ENCODE assay signal across 7 cellular contexts in genomic region chr17:57295526-57296023, GRCh38. TPM values are rescaled to one million over a fixed set of nuclear protein-coding genes. Genes with fewer than 3 reads are reported as not detected.
DNase-seq lines count a peak whose midpoint lies in the region; ATAC-seq and TF ChIP-seq lines count a peak whose summit lies in the region.

No MANE protein-coding gene starts in this region.

- H3K79me2 ChIP-seq in DND-41 (ENCODE audit: insufficient read depth, low read length), result peaks cover 98% of the 10 kb centered on the region

- H3K36me3 Mint-ChIP-seq in activated naive CD8-positive, alpha-beta T cell treated with anti-CD3 and anti-CD28 coated beads, Interleukin-2, amount 10 ng/mL, durations not matched to agents 7 days and 5 days, result peaks cover 43% of the 10 kb centered on the region
- peaks cover 10 to 42% (median 27%) of the 10 kb centered on the region in 3 donors for H3K36me3 Mint-ChIP-seq in naive thymus-derived CD8-positive, alpha-beta T cell

- WGBS in prostate gland, result 23% methylated on average over 5 of the region's 5 CpGs

- H3K9me3 Mint-ChIP-seq in activated naive CD8-positive, alpha-beta T cell treated with anti-CD3 and anti-CD28 coated beads, Interleukin-2, amount 10 ng/mL, durations not matched to agents 7 days and 5 days, result peaks cover 16% of the 10 kb centered on the region
- H3K9me3 Mint-ChIP-seq in naive thymus-derived CD8-positive, alpha-beta T cell, result peaks cover 0 to 2% (median 0%) of the 10 kb centered on the region in 9 donors

- H3K9ac ChIP-seq in DND-41 (ENCODE audit: low read depth, low read length), result no peak overlapping the region

- POLR2A ChIA-PET in activated naive CD8-positive, alpha-beta T cell treated with anti-CD3 and anti-CD28 coated beads, Interleukin-2, amount 10 ng/mL, durations not matched to agents 7 days and 5 days (lab: Charles Lee), result no interaction called here
- POLR2A ChIA-PET in naive thymus-derived CD8-positive, alpha-beta T cell (lab: Charles Lee), result interaction anchor here (0.6 to 1.2 kb wide), 3 partner anchors 10 to 39 kb away, joined by 4 to 8 read pairs (median 5); partner anchors contain the start of gene MSI2

- in situ Hi-C loops in KBM-7 (cut with MboI; ENCODE audit: low pct_unique_long_range_greater_than_20kb, low sequenced_read_pairs), result no loop called here

- peaks cover 48% of the 10 kb centered on the region for H3K4me1 ChIP-seq in DND-41 (ENCODE audit: insufficient read depth, low read length)
- peaks cover 4% of the 10 kb centered on the region for H3K4me1 ChIP-seq in prostate gland (replicated peaks)

- H3K27ac ChIP-seq in DND-41 (ENCODE audit: low read length) (no peak overlapping the region), KOPT-K1 (ENCODE audit: low read depth, low read length, poor library complexity, severe bottlenecking) (peak overlapping the region; percentile 73), prostate gland (peak overlapping the region in 1 of 2 donors; percentile 2)

- H3K27ac Mint-ChIP-seq in activated naive CD8-positive, alpha-beta T cell treated with anti-CD3 and anti-CD28 coated beads, Interleukin-2, amount 10 ng/mL, durations not matched to agents 7 days and 5 days, result no peak overlapping the region
- peak overlapping the region in 9 of 10 donors; percentile 13 to 92 (median 80) for H3K27ac Mint-ChIP-seq in naive thymus-derived CD8-positive, alpha-beta T cell

- H3K4me3 Mint-ChIP-seq in activated naive CD8-positive, alpha-beta T cell treated with anti-CD3 and anti-CD28 coated beads, Interleukin-2, amount 10 ng/mL, durations not matched to agents 7 days and 5 days, result peak overlapping the region; percentile 38
- H3K4me3 Mint-ChIP-seq in naive thymus-derived CD8-positive, alpha-beta T cell, result peak overlapping the region in 8 of 10 donors; percentile 1 to 79 (median 52)

- peaks cover 21% of the 10 kb centered on the region for H3K4me1 Mint-ChIP-seq in activated naive CD8-positive, alpha-beta T cell treated with anti-CD3 and anti-CD28 coated beads, Interleukin-2, amount 10 ng/mL, durations not matched to agents 7 days and 5 days
- peaks cover 31 to 45% (median 39%) of the 10 kb centered on the region in 4 donors for H3K4me1 Mint-ChIP-seq in naive thymus-derived CD8-positive, alpha-beta T cell

- H3K36me3 ChIP-seq in DND-41 (ENCODE audit: insufficient read depth, low read length) (peaks cover 97% of the 10 kb centered on the region), KOPT-K1 (ENCODE audit: insufficient read depth, low read length) (peaks cover 79% of the 10 kb centered on the region), prostate gland (no peaks in the 10 kb centered on the region)

- peaks cover 71% of the 10 kb centered on the region for H4K20me1 ChIP-seq in DND-41 (ENCODE audit: insufficient read depth, low read length)

- peak; percentile 51 for ATAC-seq in DND-41 (ENCODE audit: insufficient read depth, low read depth)
- no peak for ATAC-seq in activated naive CD8-positive, alpha-beta T cell treated with anti-CD3 and anti-CD28 coated beads, Interleukin-2, amount 10 ng/mL, durations not matched to agents 7 days and 5 days (ENCODE audit: low read depth)
- peak; percentile 48 to 66 for ATAC-seq in naive thymus-derived CD8-positive, alpha-beta T cell

- intact Hi-C loops in prostate gland (cut with DNase I), result no loop called here

- H3K4me2 ChIP-seq in DND-41 (ENCODE audit: insufficient read depth, low read length), result no peak overlapping the region

- H2AFZ ChIP-seq in DND-41 (ENCODE audit: low read depth, low read length), result no peak overlapping the region

- H3K4me3 ChIP-seq in DND-41 (ENCODE audit: low read depth in 1 of 2, low read length in 2 of 2) (no peak overlapping the region), prostate gland (no peak overlapping the region)

- no peak for TF ChIP-seq POLR2A in prostate gland (IDR thresholded peaks at IDR 0.05)

- TF ChIP-seq CTCF in DND-41 (IDR thresholded peaks at IDR 0.05; ENCODE audit: borderline replicate concordance, extremely low read depth, low read length, poor library complexity, severe bottlenecking), result no peak
- no peak for TF ChIP-seq CTCF in prostate gland (IDR thresholded peaks at IDR 0.05)

- H3K9me3 ChIP-seq in DND-41 (ENCODE audit: insufficient read depth, low read length, severe bottlenecking) (peaks cover 5% of the 10 kb centered on the region), KOPT-K1 (ENCODE audit: insufficient read depth, low read length, poor library complexity, severe bottlenecking) (peaks cover 30% of the 10 kb centered on the region), prostate gland (no peaks in the 10 kb centered on the region)

- no peaks in the 10 kb centered on the region for H3K27me3 Mint-ChIP-seq in activated naive CD8-positive, alpha-beta T cell treated with anti-CD3 and anti-CD28 coated beads, Interleukin-2, amount 10 ng/mL, durations not matched to agents 7 days and 5 days
- no peaks in the 10 kb centered on the region for H3K27me3 Mint-ChIP-seq in naive thymus-derived CD8-positive, alpha-beta T cell

- no peaks in the 10 kb centered on the region for H3K27me3 ChIP-seq in DND-41 (ENCODE audit: insufficient read depth, low read length, poor library complexity)
- no peaks in the 10 kb centered on the region for H3K27me3 ChIP-seq in prostate gland (replicated peaks; ENCODE audit: insufficient read depth)

- DNase-seq in DND-41 (no peak), KBM-7 (no peak), SW 1271 (lab: John Stamatoyannopoulos, UW) (no peak), prostate gland (ENCODE audit: low spot score) (no peak)
- DNase-seq in activated naive CD8-positive, alpha-beta T cell treated with anti-CD3 and anti-CD28 coated beads, Interleukin-2, amount 10 ng/mL, durations not matched to agents 7 days and 5 days, result no peak
- DNase-seq in naive thymus-derived CD8-positive, alpha-beta T cell, result peak in 2 of 10 donors; percentile 7 to 8

RNA-seq across cellular contexts. Expression of gene MSI2, which starts 39.3 kb away (rescaled TPM):
- 100 to 1,000 TPM; 113 to 114 TPM for total RNA-seq in activated naive CD8-positive, alpha-beta T cell treated with anti-CD3 and anti-CD28 coated beads, Interleukin-2, amount 10 ng/mL, durations not matched to agents 7 days and 5 days
- total RNA-seq in naive thymus-derived CD8-positive, alpha-beta T cell, result 100 to 1,000 TPM; 122 to 136 TPM
- 1 to 10 TPM; 2.5 to 4.9 (median 3.8) TPM for polyA plus RNA-seq in naive thymus-derived CD8-positive, alpha-beta T cell
- total RNA-seq in prostate gland, result 10 to 100 TPM; 53.1 to 74.0 TPM
